ENCODE assay signal across 10 cellular contexts in the genomic region with DNA sequence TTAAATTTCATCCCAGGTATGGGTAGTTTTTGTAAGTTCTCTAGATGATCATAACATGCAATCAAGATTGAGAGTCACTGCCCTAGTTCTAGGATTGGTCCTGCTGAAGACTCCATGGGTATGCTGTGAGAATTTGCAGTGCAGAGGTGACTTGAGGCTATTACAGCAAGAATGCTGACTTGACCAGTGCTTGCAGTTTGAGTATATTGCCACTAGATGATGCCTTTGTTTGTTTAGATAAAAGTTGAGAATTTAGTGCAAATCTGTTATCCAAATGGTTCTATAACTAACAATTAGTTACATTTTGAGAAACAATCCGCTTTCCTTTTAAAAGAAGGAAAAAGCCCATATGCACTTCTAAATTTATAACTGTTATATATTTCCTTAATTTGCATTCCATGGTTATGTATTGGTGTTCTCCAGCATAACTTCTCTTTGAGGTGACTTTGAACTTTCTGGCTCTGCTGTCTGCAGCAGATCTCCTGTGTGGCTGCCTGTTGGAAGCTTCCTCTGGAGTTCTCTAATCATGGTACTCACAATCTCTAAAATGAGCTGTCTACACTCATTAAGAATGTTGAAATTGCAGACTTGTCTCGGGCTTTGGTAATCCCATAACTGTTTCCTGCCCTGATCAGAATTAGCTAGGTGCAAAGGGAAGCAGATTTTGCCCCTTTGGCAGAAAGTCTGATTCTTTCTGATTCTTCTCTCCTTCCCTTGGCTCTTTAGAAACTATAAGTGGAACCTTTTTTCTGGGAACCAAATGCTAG. TPM values are rescaled to one million over a fixed set of nuclear protein-coding genes. Genes with fewer than 3 reads are reported as not detected.
DNase-seq lines count a peak whose midpoint lies in the region; ATAC-seq and TF ChIP-seq lines count a peak whose summit lies in the region.
"Had no signal": no experiment of that assay in that cellular context is flagged by ENCODE, and none has a peak within 500 bp of the region (broad histone marks: within the 10 kb centered on the region; RNA-seq: fewer than 3 reads in every experiment).

No MANE protein-coding gene starts in this region.

- TF ChIP-seq CTCF in WTC11 (IDR thresholded peaks at IDR 0.05) (peak; percentile 14; the same call in 1 of the 2 replicates), esophagus muscularis mucosa (IDR thresholded peaks at IDR 0.05) (peak in 1 of 3 experiments; percentile 34)

- H3K36me3 ChIP-seq in esophagus muscularis mucosa = no peaks in the 10 kb centered on the region
- no peaks in the 10 kb centered on the region for H3K36me3 ChIP-seq in effector memory CD4-positive, alpha-beta T cell (ENCODE audit: control insufficient read depth, insufficient read depth, low read length)

- H3K4me1 ChIP-seq in esophagus muscularis mucosa = no peaks in the 10 kb centered on the region
- no peaks in the 10 kb centered on the region for H3K4me1 ChIP-seq in effector memory CD4-positive, alpha-beta T cell (ENCODE audit: control insufficient read depth, insufficient read depth, low read length, poor library complexity, severe bottlenecking)
- H3K4me1 ChIP-seq: SJSA1 had no signal

- no peaks in the 10 kb centered on the region for H3K4me1 Mint-ChIP-seq in WTC11
- H3K4me1 Mint-ChIP-seq: naive thymus-derived CD8-positive, alpha-beta T cell had no signal

- TF ChIP-seq POLR2A in esophagus muscularis mucosa (IDR thresholded peaks at IDR 0.05; ENCODE audit: low read depth) = no peak

- peaks cover 77% of the 10 kb centered on the region for H3K36me3 Mint-ChIP-seq in WTC11
- H3K36me3 Mint-ChIP-seq: naive thymus-derived CD8-positive, alpha-beta T cell had no signal

- H3K4me3 Mint-ChIP-seq in WTC11 = no peak overlapping the region
- H3K4me3 Mint-ChIP-seq: naive thymus-derived CD8-positive, alpha-beta T cell had no signal

- POLR2A ChIA-PET in HEK293T (lab: Yijun Ruan, JAX) (no interaction called here), WTC11 (lab: Charles Lee) (no interaction called here)

- DNase-seq in Caki2 (ENCODE audit: low read depth) (peak; percentile 18), HEK293T (ENCODE audit: extremely low spot score) (peak; percentile 61), WTC11 (ENCODE audit: low spot score) (no peak), kidney tubule cell (ENCODE audit: low spot score) (peak; percentile 55), esophagus muscularis mucosa (ENCODE audit: extremely low spot score) (no peak), UCSD-AML1 (lab: John Stamatoyannopoulos, UW; ENCODE audit: unreplicated experiment) (no peak)
- DNase-seq in activated effector memory CD4-positive, alpha-beta T cell treated with anti-CD3 and anti-CD28 coated beads, Interleukin-2, amount 50 U/mL, for 16 hours = no peak
- no peak for DNase-seq in effector memory CD4-positive, alpha-beta T cell
- DNase-seq: naive thymus-derived CD8-positive, alpha-beta T cell had no signal

- H3K27me3 ChIP-seq in esophagus muscularis mucosa = no peaks in the 10 kb centered on the region
- no peaks in the 10 kb centered on the region for H3K27me3 ChIP-seq in effector memory CD4-positive, alpha-beta T cell (replicated peaks; ENCODE audit: control insufficient read depth, insufficient read depth, low read length, poor library complexity, severe bottlenecking)
- H3K27me3 ChIP-seq: SJSA1 had no signal

- H3K27ac ChIP-seq in esophagus muscularis mucosa (replicated peaks in 1 of 4) = no peak overlapping the region
- H3K27ac ChIP-seq in effector memory CD4-positive, alpha-beta T cell (ENCODE audit: insufficient read depth, low read length, poor library complexity, severe bottlenecking) = no peak overlapping the region
- H3K27ac ChIP-seq: SJSA1 had no signal

- CTCF ChIA-PET in HEK293T (lab: Yijun Ruan, JAX) = interaction anchor here (0.6 kb wide), 1 partner anchor 54 kb away, joined by 3 read pairs; no protein-coding TSS in a partner anchor
- CTCF ChIA-PET in WTC11 (lab: Charles Lee) = interaction anchor here (0.7 to 1.3 kb wide), 4 partner anchors 35 to 138 kb away, joined by 3 read pairs; no protein-coding TSS in a partner anchor

- no peaks in the 10 kb centered on the region for H3K9me3 ChIP-seq in esophagus muscularis mucosa
- no peaks in the 10 kb centered on the region for H3K9me3 ChIP-seq in effector memory CD4-positive, alpha-beta T cell (ENCODE audit: control insufficient read depth, low read length)
- H3K9me3 ChIP-seq: SJSA1 had no signal

- peak; percentile 79 for ATAC-seq in WTC11

- intact Hi-C loops in esophagus muscularis mucosa (cut with DNase I) = no loop called here

- no peaks in the 10 kb centered on the region for H3K9me3 Mint-ChIP-seq in WTC11
- H3K9me3 Mint-ChIP-seq: naive thymus-derived CD8-positive, alpha-beta T cell had no signal

- H3K27me3 Mint-ChIP-seq in WTC11 (ENCODE audit: low read depth) = no peaks in the 10 kb centered on the region
- H3K27me3 Mint-ChIP-seq: naive thymus-derived CD8-positive, alpha-beta T cell had no signal

- in situ Hi-C loops in Caki2 (cut with HindIII; ENCODE audit: low pct_unique_long_range_greater_than_20kb, low sequenced_read_pairs) = no loop called here

- TF ChIP-seq EP300 in esophagus muscularis mucosa (IDR thresholded peaks at IDR 0.05) = no peak

- no peak overlapping the region for H3K4me3 ChIP-seq in esophagus muscularis mucosa
- H3K4me3 ChIP-seq in effector memory CD4-positive, alpha-beta T cell (ENCODE audit: insufficient read depth, low read depth, low read length, poor library complexity, severe bottlenecking) = no peak overlapping the region
- H3K4me3 ChIP-seq: SJSA1 had no signal

- WGBS in esophagus muscularis mucosa = 81% methylated on average over 2 of the region's 2 CpGs

- H3K27ac Mint-ChIP-seq in WTC11 = no peak overlapping the region
- H3K27ac Mint-ChIP-seq: naive thymus-derived CD8-positive, alpha-beta T cell had no signal

TF ChIP-seq in HEK293T, 16 proteins besides CTCF, POLR2A, EP300 and RAD21:
- TF ChIP-seq FOXA1 (IDR thresholded peaks at IDR 0.05) = no peak
- no peak for TF ChIP-seq SUZ12 (IDR thresholded peaks at IDR 0.05)

TF ChIP-seq in WTC11, 78 proteins besides CTCF, POLR2A, EP300 and RAD21:
- TF ChIP-seq, protein P1, sequence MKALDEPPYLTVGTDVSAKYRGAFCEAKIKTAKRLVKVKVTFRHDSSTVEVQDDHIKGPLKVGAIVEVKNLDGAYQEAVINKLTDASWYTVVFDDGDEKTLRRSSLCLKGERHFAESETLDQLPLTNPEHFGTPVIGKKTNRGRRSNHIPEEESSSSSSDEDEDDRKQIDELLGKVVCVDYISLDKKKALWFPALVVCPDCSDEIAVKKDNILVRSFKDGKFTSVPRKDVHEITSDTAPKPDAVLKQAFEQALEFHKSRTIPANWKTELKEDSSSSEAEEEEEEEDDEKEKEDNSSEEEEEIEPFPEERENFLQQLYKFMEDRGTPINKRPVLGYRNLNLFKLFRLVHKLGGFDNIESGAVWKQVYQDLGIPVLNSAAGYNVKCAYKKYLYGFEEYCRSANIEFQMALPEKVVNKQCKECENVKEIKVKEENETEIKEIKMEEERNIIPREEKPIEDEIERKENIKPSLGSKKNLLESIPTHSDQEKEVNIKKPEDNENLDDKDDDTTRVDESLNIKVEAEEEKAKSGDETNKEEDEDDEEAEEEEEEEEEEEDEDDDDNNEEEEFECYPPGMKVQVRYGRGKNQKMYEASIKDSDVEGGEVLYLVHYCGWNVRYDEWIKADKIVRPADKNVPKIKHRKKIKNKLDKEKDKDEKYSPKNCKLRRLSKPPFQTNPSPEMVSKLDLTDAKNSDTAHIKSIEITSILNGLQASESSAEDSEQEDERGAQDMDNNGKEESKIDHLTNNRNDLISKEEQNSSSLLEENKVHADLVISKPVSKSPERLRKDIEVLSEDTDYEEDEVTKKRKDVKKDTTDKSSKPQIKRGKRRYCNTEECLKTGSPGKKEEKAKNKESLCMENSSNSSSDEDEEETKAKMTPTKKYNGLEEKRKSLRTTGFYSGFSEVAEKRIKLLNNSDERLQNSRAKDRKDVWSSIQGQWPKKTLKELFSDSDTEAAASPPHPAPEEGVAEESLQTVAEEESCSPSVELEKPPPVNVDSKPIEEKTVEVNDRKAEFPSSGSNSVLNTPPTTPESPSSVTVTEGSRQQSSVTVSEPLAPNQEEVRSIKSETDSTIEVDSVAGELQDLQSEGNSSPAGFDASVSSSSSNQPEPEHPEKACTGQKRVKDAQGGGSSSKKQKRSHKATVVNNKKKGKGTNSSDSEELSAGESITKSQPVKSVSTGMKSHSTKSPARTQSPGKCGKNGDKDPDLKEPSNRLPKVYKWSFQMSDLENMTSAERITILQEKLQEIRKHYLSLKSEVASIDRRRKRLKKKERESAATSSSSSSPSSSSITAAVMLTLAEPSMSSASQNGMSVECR (CRISPR knock-in tag; IDR thresholded peaks at IDR 0.05; ENCODE audit: borderline replicate concordance) = no peak
- TF ChIP-seq, protein P2, sequence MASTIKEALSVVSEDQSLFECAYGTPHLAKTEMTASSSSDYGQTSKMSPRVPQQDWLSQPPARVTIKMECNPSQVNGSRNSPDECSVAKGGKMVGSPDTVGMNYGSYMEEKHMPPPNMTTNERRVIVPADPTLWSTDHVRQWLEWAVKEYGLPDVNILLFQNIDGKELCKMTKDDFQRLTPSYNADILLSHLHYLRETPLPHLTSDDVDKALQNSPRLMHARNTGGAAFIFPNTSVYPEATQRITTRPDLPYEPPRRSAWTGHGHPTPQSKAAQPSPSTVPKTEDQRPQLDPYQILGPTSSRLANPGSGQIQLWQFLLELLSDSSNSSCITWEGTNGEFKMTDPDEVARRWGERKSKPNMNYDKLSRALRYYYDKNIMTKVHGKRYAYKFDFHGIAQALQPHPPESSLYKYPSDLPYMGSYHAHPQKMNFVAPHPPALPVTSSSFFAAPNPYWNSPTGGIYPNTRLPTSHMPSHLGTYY (CRISPR knock-in tag; IDR thresholded peaks at IDR 0.05) = no peak
- no peak for TF ChIP-seq ZNF121 (CRISPR knock-in tag; IDR thresholded peaks at IDR 0.05)

RNA-seq across cellular contexts. Expression of a gene that starts 24.9 kb away (rescaled TPM):
- 23.3 and 27.1 TPM in 2 replicates for total RNA-seq in Caki2 (2014; rRNA removed; shearing (Covaris generic); ENCODE audit: low replicate concordance)
- total RNA-seq in WTC11 (2021) = 44.6 to 53.2 TPM (median 45.7 TPM) in 3 replicates
- total RNA-seq in esophagus muscularis mucosa = under 1 TPM in 3 of 4 donors, not detected in 1; 0.13 to 0.66 (median 0.17) TPM
- total RNA-seq: naive thymus-derived CD8-positive, alpha-beta T cell had no signal

Comparison
In these comparisons a context has a peak if more than half of its experiments do, and no peak if none do; other contexts are left out.
1. DNase-seq: peak in Caki2 (single experiment), HEK293T (single experiment) and kidney tubule cell (single experiment); none in WTC11 (single experiment), esophagus muscularis mucosa (single experiment), UCSD-AML1 (single experiment), activated effector memory CD4-positive, alpha-beta T cell treated with anti-CD3 and anti-CD28 coated beads, Interleukin-2, amount 50 U/mL, for 16 hours (single experiment) and effector memory CD4-positive, alpha-beta T cell (0 of 3).
2. RNA of a gene that starts 24.9 kb away (total RNA-seq): 44.6 to 53.2 TPM in WTC11 and 23.3 to 27.1 TPM in Caki2; 0.13 to 0.66 TPM in esophagus muscularis mucosa; every median in the first group is over 10 times any median in the second.